In genomic region chr12:53274445-53274844, GRCh38 we compare ENCODE assay signal across 17 cellular contexts. TPM values are rescaled to one million over a fixed set of nuclear protein-coding genes. Genes with fewer than 3 reads are reported as not detected.
DNase-seq lines count a peak whose midpoint lies in the region; ATAC-seq and TF ChIP-seq lines count a peak whose summit lies in the region.
"Had no signal": no experiment of that assay in that cellular context is flagged by ENCODE, and none has a peak within 500 bp of the region (broad histone marks: within the 10 kb centered on the region; RNA-seq: fewer than 3 reads in every experiment).

No MANE protein-coding gene starts in this region.

- no peaks in the 10 kb centered on the region for H3K9me3 Mint-ChIP-seq in CD4-positive, CD25-positive, alpha-beta regulatory T cell
- H3K9me3 Mint-ChIP-seq in neural progenitor cell = no peaks in the 10 kb centered on the region
- H3K9me3 Mint-ChIP-seq: CD8-positive, alpha-beta memory T cell had no signal

- TF ChIP-seq CTCF in RWPE1 (conservative IDR thresholded peaks at IDR 0.05; ENCODE audit: low read depth) (no peak), epithelial cell of esophagus (IDR thresholded peaks at IDR 0.05; ENCODE audit: insufficient read depth, low read depth, low read length, missing control alignments) (no peak), neural progenitor cell (IDR thresholded peaks at IDR 0.05) (no peak)

- peak overlapping the region in 2 of 3 donors; percentile 8 to 81 for H3K27ac Mint-ChIP-seq in CD4-positive, CD25-positive, alpha-beta regulatory T cell
- no peak overlapping the region for H3K27ac Mint-ChIP-seq in neural progenitor cell

- no peak overlapping the region for H3K4me3 ChIP-seq in CD4-positive, CD25-positive, alpha-beta regulatory T cell (ENCODE audit: low read depth, low read length)
- H3K4me3 ChIP-seq in epithelial cell of esophagus (ENCODE audit: low read length) (no peak overlapping the region), neural progenitor cell (no peak overlapping the region)
- H3K4me3 ChIP-seq: BLaER1 treated with 17β-estradiol and CSF1 and Interleukin-3, amounts not matched to agents 10 nM and 100 nM; SJCRH30 had no signal

- H3K4me1 Mint-ChIP-seq in CD4-positive, CD25-positive, alpha-beta regulatory T cell = peaks cover 0 to 8% (median 2%) of the 10 kb centered on the region in 4 donors
- H3K4me1 Mint-ChIP-seq in neural progenitor cell = peaks cover 20% of the 10 kb centered on the region
- H3K4me1 Mint-ChIP-seq: CD8-positive, alpha-beta memory T cell had no signal

- H3K27me3 ChIP-seq in CD4-positive, CD25-positive, alpha-beta regulatory T cell (ENCODE audit: control insufficient read depth, insufficient read depth, low read length) = no peaks in the 10 kb centered on the region
- no peaks in the 10 kb centered on the region for H3K27me3 ChIP-seq in neural progenitor cell
- H3K27me3 ChIP-seq: BLaER1 treated with 17β-estradiol and CSF1 and Interleukin-3, amounts not matched to agents 10 nM and 100 nM; SJCRH30 had no signal

- H3K27me3 Mint-ChIP-seq in CD4-positive, CD25-positive, alpha-beta regulatory T cell = no peaks in the 10 kb centered on the region
- H3K27me3 Mint-ChIP-seq in neural progenitor cell (ENCODE audit: insufficient read depth, low read depth) = peaks cover 7% of the 10 kb centered on the region
- H3K27me3 Mint-ChIP-seq: CD8-positive, alpha-beta memory T cell had no signal

- no peaks in the 10 kb centered on the region for H3K36me3 Mint-ChIP-seq in CD4-positive, CD25-positive, alpha-beta regulatory T cell
- H3K36me3 Mint-ChIP-seq in neural progenitor cell = peaks cover 34% of the 10 kb centered on the region

- H3K4me2 ChIP-seq in neural progenitor cell = no peak overlapping the region
- H3K4me2 ChIP-seq: BLaER1 treated with 17β-estradiol and CSF1 and Interleukin-3, amounts not matched to agents 10 nM and 100 nM had no signal

- CTCF ChIA-PET in RWPE1 (lab: Yijun Ruan, JAX) = interaction anchor here (0.5 kb wide), 1 partner anchor 13 kb away, joined by 3 read pairs; no protein-coding TSS in a partner anchor

- H4K20me1 ChIP-seq in neural progenitor cell (ENCODE audit: low read depth) = peaks cover 7% of the 10 kb centered on the region

- H3K79me2 ChIP-seq in neural progenitor cell (ENCODE audit: low read depth) = peaks cover 23% of the 10 kb centered on the region

- no peak overlapping the region for H2AFZ ChIP-seq in neural progenitor cell (replicated peaks)

- POLR2A ChIA-PET in RWPE1 (lab: Yijun Ruan, JAX; ENCODE audit: low non-redundant PET) = no interaction called here

- H3K9ac ChIP-seq in neural progenitor cell = no peak overlapping the region
- H3K9ac ChIP-seq: BLaER1 treated with 17β-estradiol and CSF1 and Interleukin-3, amounts not matched to agents 10 nM and 100 nM had no signal

- no peaks in the 10 kb centered on the region for H3K9me3 ChIP-seq in CD4-positive, CD25-positive, alpha-beta regulatory T cell (ENCODE audit: control insufficient read depth in 2 of 2, low read length in 2 of 2)
- H3K9me3 ChIP-seq in neural progenitor cell (ENCODE audit: low read depth) = no peaks in the 10 kb centered on the region
- H3K9me3 ChIP-seq: BLaER1 treated with 17β-estradiol and CSF1 and Interleukin-3, amounts not matched to agents 10 nM and 100 nM; SJCRH30 had no signal

- DNase-seq in CD4-positive, CD25-positive, alpha-beta regulatory T cell = no peak
- DNase-seq in RWPE1 (ENCODE audit: low spot score) (no peak), epithelial cell of esophagus (ENCODE audit: low read depth) (peak; percentile 64), neural progenitor cell (ENCODE audit: low spot score) (no peak), NCI-H82 (lab: John Stamatoyannopoulos, UW) (no peak)
- DNase-seq in activated CD8-positive, alpha-beta memory T cell treated with anti-CD3 and anti-CD28 coated beads, Interleukin-2, amount 50 U/mL, for 4 hours = no peak
- DNase-seq: CD8-positive, alpha-beta memory T cell; DMS53; EL; GOT3; NCI-H1417; NCI-H187 treated with DMSO at 0.1 percent for 48 hours; NCI-H2227 treated with DMSO at 0.1 percent for 48 hours; NCI-H510A treated with DMSO at 0.1 percent for 48 hours; SJCRH30 had no signal

- no peaks in the 10 kb centered on the region for H3K36me3 ChIP-seq in CD4-positive, CD25-positive, alpha-beta regulatory T cell (ENCODE audit: control insufficient read depth, insufficient read depth, low read length)
- H3K36me3 ChIP-seq in neural progenitor cell = peaks cover 3% of the 10 kb centered on the region

- H3F3A ChIP-seq in neural progenitor cell (ENCODE audit: low read depth) = no peaks in the 10 kb centered on the region

- ATAC-seq in CD4-positive, CD25-positive, alpha-beta regulatory T cell (ENCODE audit: low read depth in 2 of 2) = no peak
- no peak for ATAC-seq in HG02973 (IDR thresholded peaks at IDR 0.05; ENCODE audit: unreplicated experiment)

- H3K4me3 Mint-ChIP-seq in CD4-positive, CD25-positive, alpha-beta regulatory T cell = no peak overlapping the region
- peak overlapping the region; percentile 18 for H3K4me3 Mint-ChIP-seq in neural progenitor cell
- H3K4me3 Mint-ChIP-seq: CD8-positive, alpha-beta memory T cell had no signal

- H3K4me1 ChIP-seq in CD4-positive, CD25-positive, alpha-beta regulatory T cell (ENCODE audit: control insufficient read depth, insufficient read depth, low read length, poor library complexity, severe bottlenecking) = peaks cover under 1% of the 10 kb centered on the region
- peaks cover 13% of the 10 kb centered on the region for H3K4me1 ChIP-seq in neural progenitor cell
- H3K4me1 ChIP-seq: SJCRH30 had no signal

- no peak overlapping the region for H3K27ac ChIP-seq in CD4-positive, CD25-positive, alpha-beta regulatory T cell (ENCODE audit: insufficient read depth, low read length, poor library complexity, severe bottlenecking)
- 0 out of 2 replicates have a peak overlapping the region, but pooled peaks have one; percentile 12 for H3K27ac ChIP-seq in RWPE1
- H3K27ac ChIP-seq in neural progenitor cell = no peak overlapping the region
- H3K27ac ChIP-seq: BLaER1 treated with 17β-estradiol and CSF1 and Interleukin-3, amounts not matched to agents 10 nM and 100 nM; SJCRH30 had no signal

RNA-seq across cellular contexts. Expression of gene ESPL1, which starts 6.3 kb away (rescaled TPM):
- total RNA-seq in CD4-positive, CD25-positive, alpha-beta regulatory T cell = 2.7 TPM
- under 1 TPM in 3 of 4 donors, not detected in 1; 0.05 to 0.24 (median 0.11) TPM for polyA plus RNA-seq in CD4-positive, CD25-positive, alpha-beta regulatory T cell
- total RNA-seq in neural progenitor cell (ENCODE audit: low replicate concordance) = 34.3 and 54.0 TPM in 2 replicates
- polyA plus RNA-seq: CD8-positive, alpha-beta memory T cell had no signal

RNA-seq across cellular contexts. Expression of gene PFDN5, which starts 20.9 kb away (rescaled TPM):
- 506 TPM for total RNA-seq in CD4-positive, CD25-positive, alpha-beta regulatory T cell
- 1,000 to 10,000 TPM; 1,352 to 1,800 (median 1,601) TPM for polyA plus RNA-seq in CD4-positive, CD25-positive, alpha-beta regulatory T cell
- total RNA-seq in neural progenitor cell (ENCODE audit: low replicate concordance) = 425 and 443 TPM in 2 replicates

RNA-seq across cellular contexts. Expression of gene MYG1, which starts 25.1 kb away (rescaled TPM):
- total RNA-seq in CD4-positive, CD25-positive, alpha-beta regulatory T cell = 33.9 TPM
- 10 to 100 TPM; 85.0 to 98.1 (median 94.4) TPM for polyA plus RNA-seq in CD4-positive, CD25-positive, alpha-beta regulatory T cell
- 48.8 and 55.7 TPM in 2 replicates for total RNA-seq in neural progenitor cell (ENCODE audit: low replicate concordance)

RNA-seq across cellular contexts. Expression of gene RARG, which starts 42.4 kb away (rescaled TPM):
- total RNA-seq in CD4-positive, CD25-positive, alpha-beta regulatory T cell = 16.8 TPM
- 1 to 10 TPM; 1.5 to 5.1 (median 2.4) TPM for polyA plus RNA-seq in CD4-positive, CD25-positive, alpha-beta regulatory T cell
- 17.0 and 30.9 TPM in 2 replicates for total RNA-seq in neural progenitor cell (ENCODE audit: low replicate concordance)

RNA-seq across cellular contexts. Expression of gene AAAS, which starts 47.0 kb away (rescaled TPM):
- total RNA-seq in CD4-positive, CD25-positive, alpha-beta regulatory T cell = 36.8 TPM
- polyA plus RNA-seq in CD4-positive, CD25-positive, alpha-beta regulatory T cell = 10 to 100 TPM; 34.0 to 45.9 (median 37.8) TPM
- total RNA-seq in neural progenitor cell (ENCODE audit: low replicate concordance) = 51.0 and 105 TPM in 2 replicates
